In genomic region chr3:61778095-61778494, GRCh38 we compare ENCODE assay signal across 28 cellular contexts.
DNase-seq lines count a peak whose midpoint lies in the region; TF ChIP-seq lines count a peak whose summit lies in the region.
"Had no signal": no experiment of that assay in that cellular context is flagged by ENCODE, and none has a peak within 500 bp of the region (broad histone marks: within the 10 kb centered on the region; RNA-seq: fewer than 3 reads in every experiment).

No MANE protein-coding gene starts in this region.

- no peak overlapping the region for H3K4me3 ChIP-seq in GM12875 (ENCODE audit: low read depth, low read length)
- H3K4me3 ChIP-seq in epithelial cell of proximal tubule (ENCODE audit: low read depth, low read length) = no peak overlapping the region
- H3K4me3 ChIP-seq: BLaER1 treated with 17β-estradiol and CSF1 and Interleukin-3, amounts not matched to agents 10 nM and 100 nM; breast epithelium; dorsolateral prefrontal cortex; suprapubic skin had no signal

- TF ChIP-seq CTCF in GM12875 (IDR thresholded peaks at IDR 0.05; ENCODE audit: borderline replicate concordance, insufficient read depth, low read depth, low read length) (0 out of 2 replicates have a peak, but pooled peaks have one; percentile 8), epithelial cell of proximal tubule (conservative IDR thresholded peaks at IDR 0.05; ENCODE audit: low read depth, low read length) (peak; percentile 25)

- intact Hi-C loops in posterior cingulate gyrus (cut with DNase I) = no loop called here

- peak; percentile 8 for DNase-seq in Daoy (ENCODE audit: low read depth)
- DNase-seq in NCI-H69 (lab: John Stamatoyannopoulos, UW) = peak; percentile 6
- no peak for DNase-seq in epithelial cell of proximal tubule (ENCODE audit: low read depth)
- DNase-seq in KG1 (lab: John Stamatoyannopoulos, UW) = no peak
- no peak for DNase-seq in posterior cingulate gyrus
- DNase-seq in activated CD4-positive, alpha-beta T cell treated with anti-CD3 and anti-CD28 coated beads for 48 hours = no peak
- no peak for DNase-seq in CD1c-positive myeloid dendritic cell (ENCODE audit: extremely low spot score)
- DNase-seq: activated CD4-positive, alpha-beta T cell treated with anti-CD3 and anti-CD28 coated beads, Interleukin-2, amount 10 ng/mL, durations not matched to agents 7 days and 5 days; activated effector memory CD4-positive, alpha-beta T cell treated with Interleukin-2 at 50 U/mL for 16 hours; activated T-cell treated with anti-CD3 and anti-CD28 coated beads, Interleukin-2, amount 50 U/mL, for 1 hour; COR-L47; DMS79; dorsolateral prefrontal cortex; GF-D8; hypothalamus; left colon; NCI-H1105; NCI-H187; NCI-H2171 treated with DMSO at 0.1 percent for 48 hours; NCI-H510A treated with DMSO at 0.1 percent for 48 hours; right cardiac atrium; stimulated activated CD4-positive, alpha-beta T cell treated with anti-CD3 and anti-CD28 coated beads, Interleukin-1b, Interleukin-23, amount 100 ng/mL, for 48 hours; stimulated activated naive CD4-positive, alpha-beta T cell treated with Interleukin-2 at 50 U/mL for 16 hours; T1000 had no signal

Comparison
In these comparisons a context has a peak if more than half of its experiments do, and no peak if none do; other contexts are left out.
1. DNase-seq: peak in Daoy (single experiment) and NCI-H69 (single experiment); none in epithelial cell of proximal tubule (single experiment), KG1 (single experiment), posterior cingulate gyrus (0 of 10), activated CD4-positive, alpha-beta T cell treated with anti-CD3 and anti-CD28 coated beads for 48 hours (single experiment) and CD1c-positive myeloid dendritic cell (single experiment).